ENCODE assay signal across 10 cellular contexts in genomic region chr11:72773291-72773690, GRCh38. TPM values are rescaled to one million over a fixed set of nuclear protein-coding genes. Genes with fewer than 3 reads are reported as not detected.
A peak's percentile ranks its signal among the peaks of the same experiment; 100 is the strongest.
DNase-seq lines count a peak whose midpoint lies in the region; ATAC-seq and TF ChIP-seq lines count a peak whose summit lies in the region.
"Had no signal": no experiment of that assay in that cellular context is flagged by ENCODE, and none has a peak within 500 bp of the region (broad histone marks: within the 10 kb centered on the region; RNA-seq: fewer than 3 reads in every experiment).

No MANE protein-coding gene starts in this region.

- H3K36me3 Mint-ChIP-seq in activated T-helper 17 cell treated with anti-CD3 and anti-CD28 coated beads, Interleukin-2, amount 50 U/mL, for 72 hours (ENCODE audit: low read depth) = no peaks in the 10 kb centered on the region
- H3K36me3 Mint-ChIP-seq: activated naive CD4-positive, alpha-beta T cell treated with anti-CD3 and anti-CD28 coated beads, Interleukin-2, amount 50 U/mL, for 72 hours had no signal

- H3K36me3 ChIP-seq in psoas muscle (ENCODE audit: insufficient read depth in 1 of 2, low read depth in 1 of 2) (no peaks in the 10 kb centered on the region), esophagus squamous epithelium (peaks cover 0 to 27% (median 0%) of the 10 kb centered on the region in 3 donors)

- TF ChIP-seq POLR2A in esophagus squamous epithelium (IDR thresholded peaks at IDR 0.05) = no peak

- H3K4me1 ChIP-seq in psoas muscle = peaks cover 29% of the 10 kb centered on the region
- H3K4me1 ChIP-seq in esophagus squamous epithelium = peaks cover 13 to 50% (median 17%) of the 10 kb centered on the region in 3 donors

- H3K27ac Mint-ChIP-seq in activated T-helper 17 cell treated with anti-CD3 and anti-CD28 coated beads, Interleukin-2, amount 50 U/mL, for 72 hours = no peak overlapping the region

- ATAC-seq in psoas muscle (peak; percentile 93 to 96 (median 96)), GM21737 (IDR thresholded peaks at IDR 0.05; ENCODE audit: unreplicated experiment) (no peak)
- ATAC-seq in activated T-helper 17 cell treated with anti-CD3 and anti-CD28 coated beads, Interleukin-2, amount 50 U/mL, for 72 hours (replicated peaks) = no peak
- ATAC-seq: activated naive CD4-positive, alpha-beta T cell treated with anti-CD3 and anti-CD28 coated beads, Interleukin-2, amount 50 U/mL, for 72 hours had no signal

- H3K27me3 Mint-ChIP-seq in activated T-helper 17 cell treated with anti-CD3 and anti-CD28 coated beads, Interleukin-2, amount 50 U/mL, for 72 hours = no peaks in the 10 kb centered on the region

- H3K4me3 ChIP-seq in psoas muscle (no peak overlapping the region), esophagus squamous epithelium (no peak overlapping the region)

- H3K4me3 Mint-ChIP-seq in activated T-helper 17 cell treated with anti-CD3 and anti-CD28 coated beads, Interleukin-2, amount 50 U/mL, for 72 hours = no peak overlapping the region

- H3K9me3 ChIP-seq in psoas muscle (no peaks in the 10 kb centered on the region), esophagus squamous epithelium (no peaks in the 10 kb centered on the region)

- H3K4me1 Mint-ChIP-seq in activated T-helper 17 cell treated with anti-CD3 and anti-CD28 coated beads, Interleukin-2, amount 50 U/mL, for 72 hours = no peaks in the 10 kb centered on the region

- peak; percentile 72 for DNase-seq in ELF-1 (ENCODE audit: low read depth, low spot score)
- DNase-seq in SHP77 (lab: John Stamatoyannopoulos, UW) = peak; percentile 41 to 47
- DNase-seq in fibroblast of the conjunctiva (ENCODE audit: low read depth) = peak; percentile 69
- peak; percentile 61 to 81 for DNase-seq in psoas muscle
- DNase-seq in esophagus squamous epithelium (lab: John Stamatoyannopoulos, UW) = no peak
- DNase-seq in CD1c-positive myeloid dendritic cell (ENCODE audit: extremely low spot score) = no peak
- DNase-seq: stimulated activated naive CD4-positive, alpha-beta T cell had no signal

- no peaks in the 10 kb centered on the region for H3K27me3 ChIP-seq in psoas muscle (ENCODE audit: insufficient read depth in 3 of 3, low read length in 2 of 3)
- no peaks in the 10 kb centered on the region for H3K27me3 ChIP-seq in esophagus squamous epithelium

- H3K9me3 Mint-ChIP-seq in activated T-helper 17 cell treated with anti-CD3 and anti-CD28 coated beads, Interleukin-2, amount 50 U/mL, for 72 hours = no peaks in the 10 kb centered on the region
- H3K9me3 Mint-ChIP-seq: activated naive CD4-positive, alpha-beta T cell treated with anti-CD3 and anti-CD28 coated beads, Interleukin-2, amount 50 U/mL, for 72 hours had no signal

- TF ChIP-seq CTCF in psoas muscle (IDR thresholded peaks at IDR 0.05) (no peak), esophagus squamous epithelium (IDR thresholded peaks at IDR 0.05) (no peak)

- peak overlapping the region; percentile 76 for H3K27ac ChIP-seq in psoas muscle
- peak overlapping the region in 2 of 4 donors; percentile 36 to 72 for H3K27ac ChIP-seq in esophagus squamous epithelium

- WGBS in psoas muscle, 3 donors = 6 to 31% (median 23%) methylated on average over 4 to 5 of the region's 5 CpGs
- WGBS in esophagus squamous epithelium, 2 donors = 21 to 27% methylated on average over 5 of the region's 5 CpGs

- intact Hi-C loops in psoas muscle (cut with DNase I) (no loop called here), esophagus squamous epithelium (cut with DNase I) (no loop called here)

RNA-seq across cellular contexts. Expression of gene STARD10, which starts 20.6 kb away (rescaled TPM):
- total RNA-seq in psoas muscle (10 to 100 TPM; 47.3 to 70.7 (median 57.7) TPM), esophagus squamous epithelium (10 to 100 TPM; 42.2 to 83.1 (median 49.4) TPM)
- 10 to 100 TPM; 18.6 to 99.9 (median 57.3) TPM for polyA plus RNA-seq in psoas muscle
- 10 to 100 TPM in 1 of 2 donors, 1 to 10 TPM in 1; 7.7 to 16.4 TPM for total RNA-seq in activated T-helper 17 cell treated with anti-CD3 and anti-CD28 coated beads, Interleukin-2, amount 50 U/mL, for 72 hours

RNA-seq across cellular contexts. Expression of gene ARAP1, which starts 21.1 kb away (rescaled TPM):
- total RNA-seq in psoas muscle = 10 to 100 TPM; 16.0 to 27.5 (median 18.9) TPM
- 10 to 100 TPM; 16.8 to 19.8 (median 17.5) TPM for polyA plus RNA-seq in psoas muscle
- 100 to 1,000 TPM in 1 of 2 donors, 10 to 100 TPM in 1; 98.0 to 216 TPM for total RNA-seq in activated T-helper 17 cell treated with anti-CD3 and anti-CD28 coated beads, Interleukin-2, amount 50 U/mL, for 72 hours
- total RNA-seq in esophagus squamous epithelium = 100 to 1,000 TPM in 1 of 4 donors, 10 to 100 TPM in 3; 37.8 to 114 (median 70.6) TPM

RNA-seq across cellular contexts. Expression of gene ATG16L2, which starts 40.9 kb away (rescaled TPM):
- total RNA-seq in psoas muscle (1 to 10 TPM; 4.5 to 9.6 (median 5.4) TPM), esophagus squamous epithelium (10 to 100 TPM; 21.7 to 46.5 (median 26.4) TPM)
- polyA plus RNA-seq in psoas muscle = 1 to 10 TPM; 3.9 to 5.2 (median 4.7) TPM
- total RNA-seq in activated T-helper 17 cell treated with anti-CD3 and anti-CD28 coated beads, Interleukin-2, amount 50 U/mL, for 72 hours = 100 to 1,000 TPM in 1 of 2 donors, 10 to 100 TPM in 1; 85.3 to 127 TPM

Comparison
In these comparisons a context has a peak if more than half of its experiments do, and no peak if none do; other contexts are left out.
1. DNase-seq: peak in ELF-1 (single experiment), SHP77 (2 of 2), fibroblast of the conjunctiva (single experiment) and psoas muscle (2 of 2); none in esophagus squamous epithelium (single experiment) and CD1c-positive myeloid dendritic cell (single experiment).
2. ATAC-seq: peak in psoas muscle (4 of 4); none in GM21737 (single experiment) and activated T-helper 17 cell treated with anti-CD3 and anti-CD28 coated beads, Interleukin-2, amount 50 U/mL, for 72 hours (single experiment).